ENCODE assay signal across 9 cellular contexts in genomic region chr7:69109879-69110278, GRCh38.
"Had no signal": no experiment of that assay in that cellular context is flagged by ENCODE, and none has a peak within 500 bp of the region (broad histone marks: within the 10 kb centered on the region; RNA-seq: fewer than 3 reads in every experiment).

No MANE protein-coding gene starts in this region.

- H3K4me2 ChIP-seq: GM23338 had no signal

- DNase-seq: H7, HFFc6, KBM-7 had no signal

- H3K4me3 ChIP-seq: GM23338, HAP-1 had no signal

- H3K4me1 ChIP-seq: HAP-1 had no signal

- H3K4me3 Mint-ChIP-seq: GM23338, HFFc6, IgD-negative memory B cell had no signal

- H3K9me3 ChIP-seq: HAP-1 had no signal

- H3K27me3 Mint-ChIP-seq: IgD-negative memory B cell had no signal

- H3K36me3 ChIP-seq: HAP-1 had no signal

- H2AFZ ChIP-seq: GM23338 had no signal

- FAIRE-seq: HepG2 had no signal

- H3K4me1 Mint-ChIP-seq: GM23338, IgD-negative memory B cell had no signal

- ATAC-seq: GM23338, HCT116, HepG2 had no signal

- H3K27ac Mint-ChIP-seq: GM23338, HFFc6, IgD-negative memory B cell had no signal

- H3K27ac ChIP-seq: HL-60 had no signal
